Comparison of ENCODE assay signal across 21 cellular contexts in the genomic region with DNA sequence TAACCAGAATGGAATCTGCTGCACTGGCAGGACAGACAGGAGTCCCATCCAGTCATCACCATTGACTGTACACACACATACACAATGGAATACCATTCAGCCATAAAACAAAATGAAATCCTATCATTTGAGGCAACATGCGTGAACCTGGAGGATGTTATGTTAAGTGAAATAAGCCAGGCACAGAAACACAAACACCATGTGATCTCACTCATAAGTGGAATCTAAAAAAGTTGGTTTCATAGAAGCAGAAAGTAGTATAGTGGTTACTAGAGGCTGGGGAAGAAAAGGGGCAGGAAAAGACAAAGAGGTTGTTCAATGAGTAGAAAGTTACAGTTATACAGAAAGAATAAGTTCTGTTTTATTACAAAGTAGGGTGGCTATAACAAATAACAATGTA.
DNase-seq lines count a peak whose midpoint lies in the region; ATAC-seq, FAIRE-seq and TF ChIP-seq lines count a peak whose summit lies in the region.
"Had no signal": no experiment of that assay in that cellular context is flagged by ENCODE, and none has a peak within 500 bp of the region (broad histone marks: within the 10 kb centered on the region; RNA-seq: fewer than 3 reads in every experiment).

No MANE protein-coding gene starts in this region.

- RAD21 ChIA-PET in GM12878 (lab: Charles Lee; ENCODE audit: unreplicated experiment), result no interaction called here

- no peak overlapping the region for H3K9ac ChIP-seq in GM12878 (ENCODE audit: control insufficient read depth, insufficient read depth, low read length)

- DNase-seq in GM12878 (ENCODE audit: low read depth, low spot score) (no peak), nucleus accumbens (lab: John Stamatoyannopoulos, UW) (no peak), GF-D8 (lab: John Stamatoyannopoulos, UW) (no peak), NCI-H146 (lab: John Stamatoyannopoulos, UW) (no peak)
- DNase-seq: C1 segment of cervical spinal cord, HCEC 1CT, MG63, NCI-H1092, NCI-H1436 treated with DMSO at 0.1 percent for 48 hours, NCI-H2029 treated with DMSO at 0.1 percent for 48 hours, NCI-H2171 treated with DMSO at 0.1 percent for 48 hours, NCI-H446, NCI-H526 treated with DMSO at 0.1 percent for 48 hours had no signal

- no peaks in the 10 kb centered on the region for H3K4me1 ChIP-seq in GM12878 (ENCODE audit: control insufficient read depth, insufficient read depth, low read length)

- no TSS peak for BruUV-seq in GM12878 (replicated peaks; lab: Mats Ljungman, UMichigan)

- ATAC-seq in GM18861 (IDR thresholded peaks at IDR 0.05; ENCODE audit: unreplicated experiment) (peak; percentile 54), GM19438 (IDR thresholded peaks at IDR 0.05; ENCODE audit: low read depth, unreplicated experiment) (peak; percentile 71), HG02885 (IDR thresholded peaks at IDR 0.05; ENCODE audit: poor library complexity, unreplicated experiment) (peak; percentile 63), GM12878 (no peak), HG02970 (IDR thresholded peaks at IDR 0.05; ENCODE audit: low FRiP score, unreplicated experiment) (no peak)
- ATAC-seq: GM23338, Right ventricle myocardium inferior had no signal

- no peaks in the 10 kb centered on the region for H3K9me3 ChIP-seq in GM12878 (replicated peaks; ENCODE audit: control insufficient read depth, insufficient read depth, low read length)
- H3K9me3 ChIP-seq: MG63 had no signal

- no peak for TF ChIP-seq EP300 in GM12878 (IDR thresholded peaks at IDR 0.05; ENCODE audit: borderline replicate concordance in 1 of 2, control insufficient read depth in 1 of 2, low read depth in 2 of 2, low read length in 2 of 2)

- peak; percentile 31 for FAIRE-seq in GM12878 (lab: Jason Lieb, UNC)
- FAIRE-seq: D721Med, RCC 7860 had no signal

- intact Hi-C loops in GM12878 (cut with micrococcal nuclease; ENCODE audit: unreplicated experiment), result no loop called here

- no peak for TF ChIP-seq POLR2A in GM12878 (IDR thresholded peaks at IDR 0.05; ENCODE audit: low read depth, low read length)

- H4K20me1 ChIP-seq in GM12878 (ENCODE audit: control insufficient read depth, insufficient read depth), result no peaks in the 10 kb centered on the region

- H3K27me3 ChIP-seq in GM12878 (replicated peaks in 1 of 2; ENCODE audit: control insufficient read depth in 2 of 2, insufficient read depth in 2 of 2, low read length in 1 of 2), result no peaks in the 10 kb centered on the region
- H3K27me3 ChIP-seq: MG63 had no signal

- no peaks in the 10 kb centered on the region for H3K36me3 ChIP-seq in GM12878 (ENCODE audit: control insufficient read depth in 2 of 2, insufficient read depth in 2 of 2, low read length in 1 of 2)
- H3K36me3 ChIP-seq: MG63 had no signal

- no peak for TF ChIP-seq RAD21 in GM12878 (IDR thresholded peaks at IDR 0.05; ENCODE audit: insufficient read depth, low read depth, low read length)

- 60% methylated on average over 1 of the region's 1 CpG for WGBS in GM12878 (ENCODE audit: insufficient coverage, insufficient replicate concordance, low lambda C conversion rate, missing lambda C conversion rate)

- SMC1A ChIA-PET in GM12878 (lab: Charles Lee; ENCODE audit: uncharacterized antibody, unreplicated experiment), result no interaction called here

- no peak for TF ChIP-seq CTCF in GM12878 (IDR thresholded peaks at IDR 0.05 in 2 of 3, conservative IDR thresholded peaks at IDR 0.05 in 1 of 3; ENCODE audit: control insufficient read depth in 2 of 3, extremely low read depth in 1 of 3, insufficient read depth in 1 of 3, low read depth in 3 of 3, low read length in 3 of 3)

- H2AFZ ChIP-seq in GM12878 (ENCODE audit: control insufficient read depth, low read depth, low read length), result no peak overlapping the region
- H2AFZ ChIP-seq: GM23338 had no signal

- no peak overlapping the region for H3K4me2 ChIP-seq in GM12878 (ENCODE audit: control insufficient read depth, insufficient read depth)
- H3K4me2 ChIP-seq: GM23338 had no signal

- CTCF ChIA-PET in GM12878 (lab: Yijun Ruan, JAX), result interaction anchor here (1.6 kb wide), 1 partner anchor 42 kb away, joined by 3 read pairs; no protein-coding TSS in a partner anchor

- no peak overlapping the region for H3K27ac ChIP-seq in GM12878 (ENCODE audit: control insufficient read depth, insufficient read depth)

- H3K4me3 ChIP-seq in GM12878, result no peak overlapping the region
- H3K4me3 ChIP-seq: GM23338, MG63 had no signal

- in situ Hi-C loops in GM12878 (cut with MboI), result no loop called here

- H3K79me2 ChIP-seq in GM12878 (ENCODE audit: control insufficient read depth, insufficient read depth, low read length), result no peaks in the 10 kb centered on the region

- POLR2A ChIA-PET in GM12878 (lab: Charles Lee), result no interaction called here

TF ChIP-seq in GM12878, 131 proteins besides CTCF, POLR2A, EP300 and RAD21:
- TF ChIP-seq SMAD1 (IDR thresholded peaks at IDR 0.05; ENCODE audit: low read depth, partially characterized antibody), result no peak
- TF ChIP-seq CBX5 (IDR thresholded peaks at IDR 0.05; ENCODE audit: low read depth), result no peak
- no peak for TF ChIP-seq SIN3A (IDR thresholded peaks at IDR 0.05; ENCODE audit: low read depth, low read length)

Comparison
In these comparisons a context has a peak if more than half of its experiments do, and no peak if none do; other contexts are left out.
1. ATAC-seq: peak in GM18861 (single experiment), GM19438 (single experiment) and HG02885 (single experiment); none in GM12878 (single experiment) and HG02970 (single experiment).